Comparison of ENCODE assay signal across 7 cellular contexts in genomic region chr3:189947948-189948723, GRCh38.
DNase-seq lines count a peak whose midpoint lies in the region; ATAC-seq and TF ChIP-seq lines count a peak whose summit lies in the region.

No MANE protein-coding gene starts in this region.

- no peaks in the 10 kb centered on the region for H3K27me3 ChIP-seq in MG63

- POLR2A ChIA-PET in RWPE1 (lab: Yijun Ruan, JAX; ENCODE audit: low non-redundant PET), result no interaction called here

- H3K4me1 Mint-ChIP-seq in HFFc6 (ENCODE audit: low read depth) (peaks cover 9% of the 10 kb centered on the region; the same call in 1 of the 2 replicates), natural killer cell (no peaks in the 10 kb centered on the region)

- H3K27me3 Mint-ChIP-seq in HFFc6 (ENCODE audit: insufficient read depth) (peaks cover 24% of the 10 kb centered on the region), natural killer cell (ENCODE audit: low read depth in 2 of 2) (peaks cover 0 to 4% of the 10 kb centered on the region in 2 donors)

- CTCF ChIA-PET in RWPE1 (lab: Yijun Ruan, JAX), result interaction anchor here (0.5 to 2.4 kb wide), 23 partner anchors 9 to 991 kb away, joined by 3 to 10 read pairs (median 3); no protein-coding TSS in a partner anchor

- H3K9me3 Mint-ChIP-seq in HFFc6 (no peaks in the 10 kb centered on the region), natural killer cell (no peaks in the 10 kb centered on the region)

- no peaks in the 10 kb centered on the region for H3K9me3 ChIP-seq in MG63

- H3K36me3 Mint-ChIP-seq in HFFc6 (ENCODE audit: low read depth) (no peaks in the 10 kb centered on the region), natural killer cell (no peaks in the 10 kb centered on the region)

- H3K4me3 Mint-ChIP-seq in HFFc6 (no peak overlapping the region), natural killer cell (no peak overlapping the region)

- no peaks in the 10 kb centered on the region; the same call in 1 of the 2 replicates for H3K36me3 ChIP-seq in MG63

- H3K27ac ChIP-seq in RWPE1, result no peak overlapping the region

- no peak overlapping the region for H3K27ac Mint-ChIP-seq in HFFc6
- no peak overlapping the region for H3K27ac Mint-ChIP-seq in natural killer cell

- peak; percentile 32 for DNase-seq in GM03348 (ENCODE audit: low spot score)
- DNase-seq in HFFc6, result peak; percentile 32
- DNase-seq in RWPE1 (ENCODE audit: low spot score), result peak; percentile 31
- DNase-seq in foreskin fibroblast, result peak; percentile 17 to 50
- no peak for DNase-seq in natural killer cell
- no peak for DNase-seq in MG63

- H3K4me3 ChIP-seq in foreskin fibroblast (ENCODE audit: low read depth in 1 of 2, low read length in 2 of 2) (no peak overlapping the region), MG63 (no peak overlapping the region)

- intact Hi-C loops in natural killer cell (cut with micrococcal nuclease), result no loop called here

- TF ChIP-seq CTCF in HFFc6 (IDR thresholded peaks at IDR 0.05) (peak; percentile 82), RWPE1 (conservative IDR thresholded peaks at IDR 0.05; ENCODE audit: low read depth) (peak; percentile 76), foreskin fibroblast (IDR thresholded peaks at IDR 0.05; ENCODE audit: low read depth, low read length) (peak; percentile 58), natural killer cell (IDR thresholded peaks at IDR 0.05) (no peak)

- ATAC-seq in GM21526 (IDR thresholded peaks at IDR 0.05; ENCODE audit: low FRiP score, unreplicated experiment), result no peak
- ATAC-seq in natural killer cell, result no peak

Comparison
In these comparisons a context has a peak if more than half of its experiments do, and no peak if none do; other contexts are left out.
1. DNase-seq: peak in GM03348 (single experiment), HFFc6 (single experiment), RWPE1 (single experiment) and foreskin fibroblast (2 of 2); none in natural killer cell (single experiment) and MG63 (single experiment).